ENCODE assay signal across 2 cellular contexts in the genomic region with DNA sequence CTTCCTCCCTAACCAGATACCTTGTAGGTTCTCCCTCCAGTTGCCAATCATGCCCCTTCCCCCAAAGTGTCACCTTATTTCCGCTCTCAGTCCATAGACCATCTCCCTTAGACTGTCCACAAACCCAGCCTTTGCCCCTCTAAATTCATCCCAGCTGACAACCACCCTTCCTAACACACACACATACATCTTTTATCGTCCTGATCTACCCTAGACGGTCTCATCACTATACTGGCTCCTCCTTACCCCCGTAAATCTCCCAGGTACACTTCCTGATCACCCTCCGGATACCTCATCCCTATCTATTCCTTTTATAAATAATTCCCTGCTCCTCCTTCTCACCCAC.
TF ChIP-seq lines count a peak whose summit lies in the region.

No MANE protein-coding gene starts in this region.

TF ChIP-seq in SK-N-SH, 30 proteins besides CTCF, POLR2A, EP300 and RAD21 (continued from another document):
- TF ChIP-seq, protein P1, sequence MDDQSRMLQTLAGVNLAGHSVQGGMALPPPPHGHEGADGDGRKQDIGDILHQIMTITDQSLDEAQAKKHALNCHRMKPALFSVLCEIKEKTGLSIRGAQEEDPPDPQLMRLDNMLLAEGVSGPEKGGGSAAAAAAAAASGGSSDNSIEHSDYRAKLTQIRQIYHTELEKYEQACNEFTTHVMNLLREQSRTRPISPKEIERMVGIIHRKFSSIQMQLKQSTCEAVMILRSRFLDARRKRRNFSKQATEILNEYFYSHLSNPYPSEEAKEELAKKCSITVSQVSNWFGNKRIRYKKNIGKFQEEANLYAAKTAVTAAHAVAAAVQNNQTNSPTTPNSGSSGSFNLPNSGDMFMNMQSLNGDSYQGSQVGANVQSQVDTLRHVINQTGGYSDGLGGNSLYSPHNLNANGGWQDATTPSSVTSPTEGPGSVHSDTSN (IDR thresholded peaks at IDR 0.05), result no peak
- TF ChIP-seq NFIC (IDR thresholded peaks at IDR 0.05; ENCODE audit: borderline replicate concordance) (no peak), REST (IDR thresholded peaks at IDR 0.05; ENCODE audit: low read depth, low read length) (no peak), FOXJ3 (CRISPR knock-in tag; IDR thresholded peaks at IDR 0.05) (no peak), SMC3 (IDR thresholded peaks at IDR 0.05; ENCODE audit: low read depth, low read length) (no peak), MEF2A (IDR thresholded peaks at IDR 0.05; ENCODE audit: borderline replicate concordance, low read depth) (no peak), EZH2phosphoT487 (IDR thresholded peaks at IDR 0.05; ENCODE audit: borderline replicate concordance, low read depth) (no peak), GATA2 (CRISPR knock-in tag; IDR thresholded peaks at IDR 0.05) (no peak), POLR2AphosphoS5 (IDR thresholded peaks at IDR 0.05; ENCODE audit: low read depth, low read length) (no peak)

TF ChIP-seq in SK-N-SH treated with all-trans-retinoic acid at 6 μM for 48 hours, 23 proteins besides CTCF, POLR2A, EP300 and RAD21 (continued from another document):
- TF ChIP-seq, protein P2, sequence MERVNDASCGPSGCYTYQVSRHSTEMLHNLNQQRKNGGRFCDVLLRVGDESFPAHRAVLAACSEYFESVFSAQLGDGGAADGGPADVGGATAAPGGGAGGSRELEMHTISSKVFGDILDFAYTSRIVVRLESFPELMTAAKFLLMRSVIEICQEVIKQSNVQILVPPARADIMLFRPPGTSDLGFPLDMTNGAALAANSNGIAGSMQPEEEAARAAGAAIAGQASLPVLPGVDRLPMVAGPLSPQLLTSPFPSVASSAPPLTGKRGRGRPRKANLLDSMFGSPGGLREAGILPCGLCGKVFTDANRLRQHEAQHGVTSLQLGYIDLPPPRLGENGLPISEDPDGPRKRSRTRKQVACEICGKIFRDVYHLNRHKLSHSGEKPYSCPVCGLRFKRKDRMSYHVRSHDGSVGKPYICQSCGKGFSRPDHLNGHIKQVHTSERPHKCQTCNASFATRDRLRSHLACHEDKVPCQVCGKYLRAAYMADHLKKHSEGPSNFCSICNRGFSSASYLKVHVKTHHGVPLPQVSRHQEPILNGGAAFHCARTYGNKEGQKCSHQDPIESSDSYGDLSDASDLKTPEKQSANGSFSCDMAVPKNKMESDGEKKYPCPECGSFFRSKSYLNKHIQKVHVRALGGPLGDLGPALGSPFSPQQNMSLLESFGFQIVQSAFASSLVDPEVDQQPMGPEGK (CRISPR knock-in tag; IDR thresholded peaks at IDR 0.05; ENCODE audit: borderline replicate concordance), result no peak
